Comparison of ENCODE assay signal across 1 cellular context in genomic region chr1:151390221-151391078, GRCh38. TPM values are rescaled to one million over a fixed set of nuclear protein-coding genes. Genes with fewer than 3 reads are reported as not detected.
"Had no signal": no experiment of that assay in that cellular context is flagged by ENCODE, and none has a peak within 500 bp of the region (broad histone marks: within the 10 kb centered on the region; RNA-seq: fewer than 3 reads in every experiment).

No MANE protein-coding gene starts in this region.

RNA-seq across cellular contexts. Expression of gene SELENBP1, which starts 17.9 kb away (rescaled TPM):
- polyA plus RNA-seq: immature natural killer cell had no signal
